In the genomic region with DNA sequence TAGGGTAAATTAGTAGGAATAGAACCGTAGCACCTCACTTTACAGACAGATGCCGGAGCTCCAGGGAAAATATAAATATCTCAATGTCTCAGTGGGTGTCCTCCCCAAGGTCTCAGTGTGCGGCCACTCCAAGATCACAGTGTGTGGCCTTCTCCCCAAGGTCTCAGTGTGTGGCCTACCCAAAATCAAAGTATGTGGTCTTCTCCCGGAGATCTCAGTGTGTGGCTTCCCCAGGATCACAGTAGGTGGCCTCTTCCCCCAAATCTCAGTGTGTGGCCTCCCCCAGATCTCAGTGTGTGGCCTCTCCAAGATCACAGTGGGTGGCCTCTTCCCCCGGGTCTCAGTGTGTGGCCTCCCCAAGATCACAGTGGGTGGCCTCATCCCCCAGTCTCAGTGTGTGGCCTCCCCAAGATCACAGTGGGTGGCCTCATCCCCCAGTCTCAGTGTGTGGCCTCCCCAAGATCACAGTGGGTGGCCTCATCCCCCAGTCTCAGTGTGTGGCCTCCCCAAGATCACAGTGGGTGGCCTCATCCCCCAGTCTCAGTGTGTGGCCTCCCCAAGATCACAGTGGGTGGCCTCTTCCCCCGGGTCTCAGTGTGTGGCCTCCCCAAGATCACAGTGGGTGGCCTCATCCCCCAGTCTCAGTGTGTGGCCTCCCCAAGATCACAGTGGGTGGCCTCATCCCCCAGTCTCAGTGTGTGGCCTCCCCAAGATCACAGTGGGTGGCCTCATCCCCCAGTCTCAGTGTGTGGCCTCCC, we compare ENCODE assay signal across 13 cellular contexts. TPM values are rescaled to one million over a fixed set of nuclear protein-coding genes. Genes with fewer than 3 reads are reported as not detected.
DNase-seq lines count a peak whose midpoint lies in the region; ATAC-seq, FAIRE-seq and TF ChIP-seq lines count a peak whose summit lies in the region.
"Not testable (repeated sequence)": the region's sequence is repeated elsewhere in the genome, so short reads cannot be mapped to it uniquely, and the experiment has no call there.
"Had no signal": no experiment of that assay in that cellular context is flagged by ENCODE, and none has a peak within 500 bp of the region (broad histone marks: within the 10 kb centered on the region; RNA-seq: fewer than 3 reads in every experiment).

No MANE protein-coding gene starts in this region.

- not testable (repeated sequence) for H3K27ac ChIP-seq in HEK293 (ENCODE audit: extremely low read depth, low read depth, low read length)
- H3K27ac ChIP-seq in SJSA1: peak overlapping the region; percentile 62
- H3K27ac ChIP-seq in HepG2 (ENCODE audit: extremely low read length, insufficient read depth, low read length): peak overlapping the region; percentile 83
- peak overlapping the region; percentile 80 to 89 for H3K27ac ChIP-seq in thoracic aorta

- H3K9me3 Mint-ChIP-seq in chondrocyte (ENCODE audit: low read depth); progenitor cell of endocrine pancreas (ENCODE audit: low read depth): not testable (repeated sequence)

- POLR2A ChIA-PET in HEK293 (lab: Yijun Ruan, JAX): not testable (repeated sequence)
- POLR2A ChIA-PET in HepG2 (lab: Yijun Ruan, JAX): interaction anchor here (0.9 kb wide), 1 partner anchor 8 kb away, joined by 9 read pairs; no protein-coding TSS in a partner anchor

- H3K27ac Mint-ChIP-seq in chondrocyte (ENCODE audit: unreplicated experiment) (peak overlapping the region; percentile 39), progenitor cell of endocrine pancreas (peak overlapping the region; percentile 81)

- not testable (repeated sequence) for H2AFZ ChIP-seq in HepG2 (ENCODE audit: low read length)

- TF ChIP-seq CTCF in HEK293 (tag by site-specific recombination; IDR thresholded peaks at IDR 0.05); chondrocyte (IDR thresholded peaks at IDR 0.05); HepG2 (CRISPR knock-in tag; IDR thresholded peaks at IDR 0.05); progenitor cell of endocrine pancreas (IDR thresholded peaks at IDR 0.05; ENCODE audit: unreplicated experiment); thoracic aorta (IDR thresholded peaks at IDR 0.05): not testable (repeated sequence)

- TF ChIP-seq POLR2A in HepG2 (IDR thresholded peaks at IDR 0.05; ENCODE audit: insufficient read depth in 1 of 2, low read depth in 2 of 2, low read length in 2 of 2): not testable (repeated sequence)

- H4K20me1 ChIP-seq in HepG2 (ENCODE audit: insufficient read depth, low read length): not testable (repeated sequence)

- CTCF ChIA-PET in HEK293 (lab: Yijun Ruan, JAX); HepG2 (lab: Yijun Ruan, JAX; ENCODE audit: low intra/inter-chr PET ratio, low total read pairs): not testable (repeated sequence)

- ATAC-seq in HepG2; thoracic aorta (ENCODE audit: insufficient number of reproducible peaks, low FRiP score, low read depth): not testable (repeated sequence)

- not testable (repeated sequence) for H3K4me3 ChIP-seq in HEK293 (ENCODE audit: low read depth, low read length); SJSA1; HepG2 (replicated peaks in 1 of 3; ENCODE audit: insufficient read depth in 1 of 3, low read depth in 2 of 3, low read length in 3 of 3); thoracic aorta

- not testable (repeated sequence) for H3K4me3 Mint-ChIP-seq in chondrocyte (ENCODE audit: unreplicated experiment); progenitor cell of endocrine pancreas (ENCODE audit: low read depth)

- not testable (repeated sequence) for BruUV-seq in HepG2 (replicated peaks; lab: Mats Ljungman, UMichigan)

- in situ Hi-C loops in HepG2 (cut with HindIII; ENCODE audit: extremely low pct_ligation_motif_present, low pct_unique_long_range_greater_than_20kb): not testable (repeated sequence)

- TF ChIP-seq RAD21 in HepG2 (CRISPR knock-in tag; IDR thresholded peaks at IDR 0.05): not testable (repeated sequence)

- H3K9ac ChIP-seq in HepG2 (ENCODE audit: insufficient read depth, low read depth, low read length): peak overlapping the region; percentile 70

- intact Hi-C loops in cardiac septum (cut with DNase I) (loop anchor here (5.0 kb wide), 1 partner anchor 157 kb away; no protein-coding TSS in a partner anchor), HepG2 (cut with micrococcal nuclease; ENCODE audit: unreplicated experiment) (loop anchor here (1.0 kb wide), 2 partner anchors 7 to 28 kb away; no protein-coding TSS in a partner anchor)

- WGBS in HepG2 (ENCODE audit: low lambda C conversion rate): 94% methylated on average over 4 of the region's 6 CpGs

- not testable (repeated sequence) for H3K27me3 Mint-ChIP-seq in chondrocyte (ENCODE audit: low read depth)
- H3K27me3 Mint-ChIP-seq in progenitor cell of endocrine pancreas: peaks cover 53% of the 10 kb centered on the region

- FAIRE-seq in HepG2 (lab: Jason Lieb, UNC): not testable (repeated sequence)

- H3K4me1 ChIP-seq in HEK293 (ENCODE audit: control insufficient read depth, insufficient read depth, low read length) (peaks cover 16% of the 10 kb centered on the region), SJSA1 (replicated peaks) (peaks cover 19% of the 10 kb centered on the region), HepG2 (ENCODE audit: insufficient read depth, low read length) (peaks cover 100% of the 10 kb centered on the region), thoracic aorta (ENCODE audit: control insufficient read depth in 1 of 2, low read depth in 2 of 2) (peaks cover 33 to 52% of the 10 kb centered on the region in 2 donors)

- not testable (repeated sequence) for H3K4me2 ChIP-seq in HepG2 (ENCODE audit: low read depth, low read length)

- H3K36me3 Mint-ChIP-seq in chondrocyte (ENCODE audit: low read depth); progenitor cell of endocrine pancreas (ENCODE audit: insufficient read depth): not testable (repeated sequence)

- not testable (repeated sequence) for H3K36me3 ChIP-seq in HEK293 (ENCODE audit: control insufficient read depth in 2 of 2, insufficient read depth in 1 of 2, low read length in 2 of 2); SJSA1; HepG2 (replicated peaks in 1 of 2; ENCODE audit: control insufficient read depth in 1 of 2, insufficient read depth in 2 of 2, low read length in 2 of 2); thoracic aorta

- not testable (repeated sequence) for TF ChIP-seq EP300 in HepG2 (IDR thresholded peaks at IDR 0.05; ENCODE audit: low read depth in 2 of 2, low read length in 2 of 2); HepG2 (CRISPR knock-in tag; IDR thresholded peaks at IDR 0.05; ENCODE audit: borderline replicate concordance)

- peaks cover 19% of the 10 kb centered on the region for H3K79me2 ChIP-seq in HepG2 (ENCODE audit: insufficient read depth, low read length)

- H3K27me3 ChIP-seq in SJSA1 (replicated peaks); HepG2 (ENCODE audit: control insufficient read depth in 1 of 2, insufficient read depth in 2 of 2, low read length in 2 of 2); thoracic aorta (replicated peaks; ENCODE audit: insufficient read depth): not testable (repeated sequence)

- not testable (repeated sequence) for H3K9me3 ChIP-seq in HEK293 (ENCODE audit: control insufficient read depth, insufficient read depth, low read depth, low read length); HepG2 (ENCODE audit: low read length); thoracic aorta
- peaks cover 13% of the 10 kb centered on the region for H3K9me3 ChIP-seq in SJSA1 (replicated peaks)

- H3K4me1 Mint-ChIP-seq in chondrocyte (ENCODE audit: low read depth) (peaks cover 52% of the 10 kb centered on the region), progenitor cell of endocrine pancreas (ENCODE audit: low read depth) (peaks cover 53% of the 10 kb centered on the region)

- DNase-seq in NCI-H345 (lab: John Stamatoyannopoulos, UW): peak; percentile 7
- peak in 1 of 2 experiments; percentile 23 for DNase-seq in SJSA1 (ENCODE audit: low read depth in 1 of 2, low spot score in 2 of 2)
- not testable (repeated sequence) for DNase-seq in chondrocyte (ENCODE audit: low spot score); HepG2 (ENCODE audit: low spot score); progenitor cell of endocrine pancreas (ENCODE audit: low spot score, unreplicated experiment); thoracic aorta (ENCODE audit: low spot score)
- DNase-seq in cardiac septum (ENCODE audit: low spot score): peak; percentile 24

RNA-seq across cellular contexts. Expression of a gene that starts 10.2 kb away (rescaled TPM):
- 0.11 TPM in 1 of 2 replicates, not detected in the other for total RNA-seq in SJSA1 (2014; rRNA removed; shearing (Covaris generic))
- total RNA-seq in chondrocyte (0.31 TPM in 1 of 3 replicates, not detected in the others), cardiac septum (2.4 TPM), HepG2 (2016; rRNA removed; fragmentation: Illumina TruSeq; extraction: Trizol) (36.2 and 38.1 TPM in 2 replicates), progenitor cell of endocrine pancreas (0.57 and 0.62 TPM in 2 replicates), thoracic aorta (under 1 TPM in 1 of 2 donors, not detected in 1; 0.14 TPM)
- total RNA-seq in HepG2 (2016; cell fraction: cytosol; rRNA removed; fragmentation: Illumina TruSeq; extraction: Trizol; ENCODE audit: low read depth): 18.7 and 20.4 TPM in 2 replicates
- 34.9 and 39.3 TPM in 2 replicates for total RNA-seq in HepG2 (2016; cell fraction: insoluble cytoplasmic fraction; rRNA removed; fragmentation: Illumina TruSeq; extraction: Trizol)
- total RNA-seq in HepG2 (2016; cell fraction: membrane; rRNA removed; fragmentation: Illumina TruSeq; extraction: Trizol): 36.1 and 39.1 TPM in 2 replicates
- 27.0 and 32.8 TPM in 2 replicates for total RNA-seq in HepG2 (2016; cell fraction: nucleus; rRNA removed; fragmentation: Illumina TruSeq; extraction: Trizol)
- polyA plus RNA-seq in HepG2 (2011; rRNA removed): 125 and 136 TPM in 2 replicates
- 88.0 and 109 TPM in 2 replicates for polyA plus RNA-seq in HepG2 (2011; cell fraction: cytosol; rRNA removed)
- 335 and 419 TPM in 2 replicates for polyA plus RNA-seq in HepG2 (2011; cell fraction: nucleus; rRNA removed)
- 46.9 and 59.9 TPM in 2 replicates for polyA plus RNA-seq in HepG2 (2012)
- polyA plus RNA-seq in HepG2 (2016; cell fraction: cytosol; fragmentation: Illumina TruSeq; extraction: Trizol; ENCODE audit: low read depth): 25.2 and 30.9 TPM in 2 replicates
- 49.3 and 54.5 TPM in 2 replicates for polyA plus RNA-seq in HepG2 (2016; cell fraction: insoluble cytoplasmic fraction; fragmentation: Illumina TruSeq; extraction: Trizol; ENCODE audit: low read depth)
- polyA plus RNA-seq in HepG2 (2016; cell fraction: membrane; fragmentation: Illumina TruSeq; extraction: Trizol; ENCODE audit: low read depth): 43.5 and 51.8 TPM in 2 replicates
- polyA plus RNA-seq in HepG2 (2016; cell fraction: nucleus; fragmentation: Illumina TruSeq; extraction: Trizol; ENCODE audit: insufficient read depth, low read depth): 77.3 and 79.0 TPM in 2 replicates
- 2.2 and 130 TPM in 2 replicates for polyA minus RNA-seq in HepG2 (2011; rRNA and poly(A)+ RNA removed; ENCODE audit: low replicate concordance)
- 39.6 and 44.4 TPM in 2 replicates for polyA minus RNA-seq in HepG2 (2011; cell fraction: cytosol; rRNA and poly(A)+ RNA removed)
- polyA minus RNA-seq in HepG2 (2011; cell fraction: nucleus; rRNA and poly(A)+ RNA removed): 64.2 and 69.1 TPM in 2 replicates
- total RNA-seq: Calu3; CD4-positive, alpha-beta memory T cell; CD4-positive, CD25-positive, alpha-beta regulatory T cell; CD8-positive, alpha-beta memory T cell had no signal
- polyA plus RNA-seq: CD14-positive monocyte; CD4-positive, alpha-beta memory T cell; CD4-positive, CD25-positive, alpha-beta regulatory T cell; CD8-positive, alpha-beta memory T cell had no signal
